8 cellular contexts compared by ENCODE assay signal in the genomic region with DNA sequence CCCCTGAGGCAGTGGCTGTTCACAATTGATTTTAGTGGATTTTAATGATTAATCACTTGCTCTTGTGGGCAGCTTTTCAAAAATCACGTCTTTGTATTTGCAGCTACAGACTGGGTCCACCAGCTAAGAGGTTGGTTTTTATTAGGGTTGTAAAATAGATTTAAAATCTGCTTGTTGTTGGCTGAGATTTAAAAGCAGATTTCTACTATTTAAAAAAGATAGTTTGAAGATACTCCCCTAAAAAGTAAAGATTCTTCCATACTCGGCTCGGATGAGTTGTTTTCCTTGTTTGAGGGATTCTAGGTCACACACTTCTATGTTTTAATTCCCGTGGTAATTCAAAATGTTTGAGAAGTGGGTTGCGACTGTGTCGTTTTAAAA. TPM values are rescaled to one million over a fixed set of nuclear protein-coding genes. Genes with fewer than 3 reads are reported as not detected.
A peak's percentile ranks its signal among the peaks of the same experiment; 100 is the strongest.
DNase-seq lines count a peak whose midpoint lies in the region; ATAC-seq and TF ChIP-seq lines count a peak whose summit lies in the region.

No MANE protein-coding gene starts in this region.

- no peaks in the 10 kb centered on the region for H3K36me3 ChIP-seq in HUES64 (ENCODE audit: insufficient read depth, low read length)
- H3K36me3 ChIP-seq in mucosa of stomach (ENCODE audit: control insufficient read depth, insufficient read depth, low read length) = no peaks in the 10 kb centered on the region

- peak overlapping the region; percentile 97 for H3K27ac Mint-ChIP-seq in central memory CD8-positive, alpha-beta T cell (ENCODE audit: low read depth)

- DNase-seq in central memory CD8-positive, alpha-beta T cell (ENCODE audit: low spot score in 2 of 2) = no peak
- no peak for DNase-seq in NCI-H2107 (lab: John Stamatoyannopoulos, UW)
- DNase-seq in NCI-H524 treated with DMSO at 0.1 percent for 48 hours (lab: John Stamatoyannopoulos, UW) = no peak

- 0 out of 2 replicates have a peak, but pooled peaks cover 5% of the 10 kb centered on the region for H3K4me1 ChIP-seq in HUES64 (ENCODE audit: insufficient read depth, low read length)
- H3K4me1 ChIP-seq in mucosa of stomach (ENCODE audit: control insufficient read depth, insufficient read depth, low read length) = peaks cover 29% of the 10 kb centered on the region

- no peak for TF ChIP-seq CTCF in 22Rv1 (IDR thresholded peaks at IDR 0.05)

- H3K4me3 Mint-ChIP-seq in central memory CD8-positive, alpha-beta T cell = peak overlapping the region; percentile 96

- H3K9ac ChIP-seq in HUES64 (ENCODE audit: low read depth, low read length) = peak overlapping the region; percentile 84
- H3K9ac ChIP-seq in mucosa of stomach (ENCODE audit: low read length) = peak overlapping the region; percentile 99

- no peaks in the 10 kb centered on the region for H3K9me3 ChIP-seq in HUES64 (ENCODE audit: insufficient read depth, low read depth, low read length)
- no peaks in the 10 kb centered on the region for H3K9me3 ChIP-seq in mucosa of stomach (ENCODE audit: control insufficient read depth, low read length)

- H3K27ac ChIP-seq in 22Rv1 (peak overlapping the region; percentile 80), HUES64 (ENCODE audit: low read depth, low read length) (peak overlapping the region; percentile 58)

- 79% methylated on average over 6 of the region's 6 CpGs for WGBS in HUES64

- H3K4me3 ChIP-seq in HUES64 (ENCODE audit: low read length) (peak overlapping the region; percentile 97), mucosa of stomach (ENCODE audit: low read length) (peak overlapping the region; percentile 81)

- H3K27me3 ChIP-seq in HUES64 (ENCODE audit: insufficient read depth, low read length) (no peaks in the 10 kb centered on the region), mucosa of stomach (ENCODE audit: control insufficient read depth, insufficient read depth, low read length) (no peaks in the 10 kb centered on the region)

- no peaks in the 10 kb centered on the region for H3K27me3 Mint-ChIP-seq in central memory CD8-positive, alpha-beta T cell

- peaks cover 33% of the 10 kb centered on the region for H3K4me1 Mint-ChIP-seq in central memory CD8-positive, alpha-beta T cell

- H3K9me3 Mint-ChIP-seq in central memory CD8-positive, alpha-beta T cell = no peaks in the 10 kb centered on the region

- H3K36me3 Mint-ChIP-seq in central memory CD8-positive, alpha-beta T cell (ENCODE audit: insufficient read depth) = peaks cover 21% of the 10 kb centered on the region

- ATAC-seq in central memory CD8-positive, alpha-beta T cell (replicated peaks; ENCODE audit: extremely low read depth, poor library complexity, severe bottlenecking) = no peak
- no peak for ATAC-seq in GM18870 (IDR thresholded peaks at IDR 0.05; ENCODE audit: unreplicated experiment)
- no peak for ATAC-seq in HG03571 (IDR thresholded peaks at IDR 0.05; ENCODE audit: unreplicated experiment)

RNA-seq across cellular contexts. Expression of a gene that starts 1.7 kb away (rescaled TPM):
- 8.7 TPM for polyA plus RNA-seq in HUES64 (2013, experiment 1 of 2)
- 13.8 TPM for polyA plus RNA-seq in HUES64 (2013, experiment 2 of 2)
